Comparison of ENCODE assay signal across 26 cellular contexts in the genomic region with DNA sequence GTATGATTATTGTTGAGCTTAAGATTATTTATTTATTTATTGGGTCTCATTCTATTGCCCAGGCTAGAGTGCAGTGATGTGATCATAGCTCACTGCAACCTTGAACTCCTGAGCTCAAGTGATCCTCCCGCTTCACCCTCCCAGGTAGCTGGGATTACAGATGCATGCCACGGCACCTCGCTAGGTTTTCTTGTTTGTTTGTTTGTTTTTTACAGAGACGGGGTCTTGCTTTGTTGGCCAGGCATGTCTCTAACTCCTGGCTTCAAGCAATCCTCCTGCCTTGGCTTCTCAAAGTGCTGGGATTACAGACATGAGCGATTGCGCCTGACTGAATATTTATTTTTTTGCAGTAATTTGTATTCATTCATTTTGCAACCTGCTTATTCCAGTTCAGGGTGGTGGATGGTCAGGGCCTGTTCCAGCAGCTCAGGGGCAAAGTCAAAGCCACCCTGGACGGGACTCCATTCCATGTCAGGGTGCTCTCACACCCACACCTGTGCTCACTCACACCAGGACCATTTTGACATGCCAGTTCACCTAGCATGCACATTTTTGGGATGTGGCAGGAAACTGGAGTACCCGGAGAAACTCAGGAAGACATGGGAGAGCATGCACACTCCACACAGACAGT. TPM values are rescaled to one million over a fixed set of nuclear protein-coding genes. Genes with fewer than 3 reads are reported as not detected.
A peak's percentile ranks its signal among the peaks of the same experiment; 100 is the strongest.
DNase-seq lines count a peak whose midpoint lies in the region; ATAC-seq, FAIRE-seq and TF ChIP-seq lines count a peak whose summit lies in the region.
"Had no signal": no experiment of that assay in that cellular context is flagged by ENCODE, and none has a peak within 500 bp of the region (broad histone marks: within the 10 kb centered on the region; RNA-seq: fewer than 3 reads in every experiment).

No MANE protein-coding gene starts in this region.

- H3K4ac ChIP-seq in IMR-90 (ENCODE audit: low read depth, low read length) = no peak overlapping the region
- H3K4ac ChIP-seq in H1 (replicated peaks; ENCODE audit: insufficient read length, low read depth, low read length) = no peak overlapping the region
- H3K4ac ChIP-seq in trophoblast cell (ENCODE audit: low read depth, low read length) = no peak overlapping the region

- TF ChIP-seq RAD21 in IMR-90 (IDR thresholded peaks at IDR 0.05; ENCODE audit: low read length) (no peak), H1 (IDR thresholded peaks at IDR 0.05 in 1 of 2, conservative IDR thresholded peaks at IDR 0.05 in 1 of 2; ENCODE audit: low read depth in 2 of 2, low read length in 2 of 2) (no peak), liver (IDR thresholded peaks at IDR 0.05) (no peak)

- ATAC-seq in IMR-90 (ENCODE audit: low read depth) = no peak
- ATAC-seq: A549, GM12878 had no signal

- H2AK5ac ChIP-seq in IMR-90 (ENCODE audit: low read depth, low read length) (no peak overlapping the region), H1 (ENCODE audit: low read depth, low read length) (no peak overlapping the region), trophoblast cell (ENCODE audit: low read length) (no peak overlapping the region)

- no peak for FAIRE-seq in H1 (lab: Jason Lieb, UNC)
- FAIRE-seq: A549, D721Med, GM12878, GM19239 had no signal

- intact Hi-C loops in IMR-90 (cut with micrococcal nuclease) = no loop called here

- in situ Hi-C loops in IMR-90 (cut with MboI; ENCODE audit: low sequenced_read_pairs) = no loop called here

- H2BK15ac ChIP-seq in IMR-90 (ENCODE audit: low read depth, low read length) = no peak overlapping the region
- 0 out of 2 replicates have a peak overlapping the region, but pooled peaks have one; percentile 19 for H2BK15ac ChIP-seq in H1 (ENCODE audit: low read length)

- TF ChIP-seq POLR2A in IMR-90 (IDR thresholded peaks at IDR 0.05; ENCODE audit: low read depth, low read length) (no peak), H1 (IDR thresholded peaks at IDR 0.05; ENCODE audit: control extremely low read depth in 1 of 2, low read depth in 2 of 2, low read length in 2 of 2) (no peak)

- H3K56ac ChIP-seq in IMR-90 (ENCODE audit: extremely low read depth, insufficient read depth, low read length) (no peak overlapping the region), H1 (replicated peaks; ENCODE audit: insufficient read length, low read depth, low read length) (no peak overlapping the region)

- H4K20me1 ChIP-seq in IMR-90 (ENCODE audit: insufficient read depth, low read length) (no peaks in the 10 kb centered on the region), H1 (replicated peaks in 1 of 2; ENCODE audit: control insufficient read depth in 1 of 2, insufficient read depth in 2 of 2, low read length in 2 of 2) (no peaks in the 10 kb centered on the region)
- H4K20me1 ChIP-seq: BLaER1 treated with 17β-estradiol and CSF1 and Interleukin-3, amounts not matched to agents 10 nM and 100 nM had no signal

- no peaks in the 10 kb centered on the region for H3K36me3 ChIP-seq in IMR-90 (ENCODE audit: control insufficient read depth, insufficient read depth, low read length)
- H3K36me3 ChIP-seq in H1 (ENCODE audit: control insufficient read depth in 2 of 4, insufficient read depth in 4 of 4, low read length in 3 of 4) = no peaks in the 10 kb centered on the region
- no peaks in the 10 kb centered on the region for H3K36me3 ChIP-seq in liver (ENCODE audit: control insufficient read depth in 4 of 4, insufficient read depth in 3 of 4, low read depth in 1 of 4, low read length in 3 of 4)
- H3K36me3 ChIP-seq in trophoblast cell (ENCODE audit: control insufficient read depth in 1 of 2, insufficient read depth in 2 of 2, low read length in 2 of 2) = no peaks in the 10 kb centered on the region
- H3K36me3 ChIP-seq: BE2C; BLaER1 treated with 17β-estradiol and CSF1 and Interleukin-3, amounts not matched to agents 10 nM and 100 nM; HAP-1 had no signal

- 0 out of 2 replicates have a peak, but pooled peaks cover 2% of the 10 kb centered on the region for H3K9me1 ChIP-seq in IMR-90 (ENCODE audit: insufficient read depth, low read length)

- peak overlapping the region; percentile 23 for H2AFZ ChIP-seq in IMR-90 (replicated peaks; ENCODE audit: low read length, poor library complexity)
- H2AFZ ChIP-seq in H1 (ENCODE audit: low read length) = no peak overlapping the region
- no peak overlapping the region for H2AFZ ChIP-seq in trophoblast cell (ENCODE audit: insufficient read depth, low read length, poor library complexity)
- H2AFZ ChIP-seq: GM23248 had no signal

- no peak overlapping the region for H4K12ac ChIP-seq in trophoblast cell (ENCODE audit: low read depth, low read length)

- TF ChIP-seq CTCF in IMR-90 (conservative IDR thresholded peaks at IDR 0.05; ENCODE audit: low read depth, low read length) (no peak), H1 (IDR thresholded peaks at IDR 0.05; ENCODE audit: control extremely low read depth in 1 of 3, insufficient read depth in 1 of 3, low read depth in 1 of 3, low read length in 3 of 3) (no peak), liver (IDR thresholded peaks at IDR 0.05; ENCODE audit: low read depth, low read length, missing input control) (no peak)

- no peak overlapping the region for H2BK20ac ChIP-seq in IMR-90 (ENCODE audit: low read depth, low read length)
- H2BK20ac ChIP-seq in H1 (ENCODE audit: low read length) = no peak overlapping the region

- no peaks in the 10 kb centered on the region for H3K79me2 ChIP-seq in H1 (ENCODE audit: control insufficient read depth in 1 of 2, insufficient read depth in 2 of 2, low read length in 2 of 2)
- H3K79me2 ChIP-seq in trophoblast cell (ENCODE audit: control insufficient read depth, insufficient read depth, low read length, poor library complexity) = no peaks in the 10 kb centered on the region

- H3K9ac ChIP-seq in IMR-90 (ENCODE audit: low read depth, low read length) (no peak overlapping the region), H1 (replicated peaks in 1 of 4; ENCODE audit: extremely low read depth in 1 of 4, low read depth in 3 of 4, low read length in 3 of 4) (no peak overlapping the region), liver (ENCODE audit: low read depth in 1 of 2, low read length in 2 of 2) (no peak overlapping the region), trophoblast cell (ENCODE audit: low read length) (peak overlapping the region; percentile 59)
- H3K9ac ChIP-seq: BLaER1 treated with 17β-estradiol and CSF1 and Interleukin-3, amounts not matched to agents 10 nM and 100 nM; GM23248 had no signal

- WGBS in IMR-90 (ENCODE audit: extremely low coverage in 2 of 2, insufficient read length in 1 of 2), 2 experiments = 60% methylated on average over 1 of the region's 8 CpGs; no CpG with 5 or more reads in 1 of the 2 experiments
- WGBS in H1 (ENCODE audit: extremely low coverage in 1 of 2, insufficient coverage in 1 of 2, insufficient read length in 1 of 2, insufficient replicate concordance in 2 of 2, low coverage in 1 of 2, low lambda C conversion rate in 2 of 2, missing lambda C conversion rate in 1 of 2), 2 experiments = 91% methylated on average over 8 of the region's 8 CpGs; no CpG with 5 or more reads in 1 of the 2 experiments
- WGBS in liver = 63% methylated on average over 8 of the region's 8 CpGs
- no CpG with 5 or more reads among the region's 8 CpGs for WGBS in trophoblast cell (ENCODE audit: extremely low coverage, insufficient coverage, insufficient read length)

- H3K27ac ChIP-seq in IMR-90 (ENCODE audit: insufficient read depth, low read length) = no peak overlapping the region
- H3K27ac ChIP-seq in H1 (ENCODE audit: low read depth, low read length) = no peak overlapping the region
- H3K27ac ChIP-seq in liver (ENCODE audit: low read depth in 1 of 2, low read length in 2 of 2) = no peak overlapping the region
- no peak overlapping the region for H3K27ac ChIP-seq in trophoblast cell (ENCODE audit: low read depth, low read length)
- H3K27ac ChIP-seq in substantia nigra (ENCODE audit: low read depth, low read length, poor library complexity, severe bottlenecking) = no peak overlapping the region
- H3K27ac ChIP-seq: A549; BLaER1 treated with 17β-estradiol and CSF1 and Interleukin-3, amounts not matched to agents 10 nM and 100 nM; GM23248 had no signal

- H4K5ac ChIP-seq in IMR-90 (ENCODE audit: low read depth, low read length) (no peak overlapping the region), H1 (ENCODE audit: insufficient read length, low read depth, low read length) (no peak overlapping the region)

- H2BK120ac ChIP-seq in IMR-90 (ENCODE audit: low read depth, low read length) = no peak overlapping the region
- H2BK120ac ChIP-seq in H1 (replicated peaks; ENCODE audit: low read depth, low read length) = no peak overlapping the region
- H2BK120ac ChIP-seq in trophoblast cell (ENCODE audit: insufficient read depth, low read length, poor library complexity) = no peak overlapping the region

- H2BK12ac ChIP-seq in H1 (ENCODE audit: low read depth, low read length) = no peak overlapping the region
- no peak overlapping the region for H2BK12ac ChIP-seq in trophoblast cell (ENCODE audit: low read length)

- no peak overlapping the region for H2AK9ac ChIP-seq in IMR-90 (replicated peaks; ENCODE audit: low read depth, low read length, poor library complexity)

- H3K23ac ChIP-seq in IMR-90 (ENCODE audit: low read depth, low read length) (no peak overlapping the region), H1 (ENCODE audit: insufficient read length) (no peak overlapping the region), trophoblast cell (ENCODE audit: low read length) (no peak overlapping the region)

- no peak for TF ChIP-seq EP300 in H1 (IDR thresholded peaks at IDR 0.05; ENCODE audit: borderline replicate concordance in 1 of 2, low read depth in 2 of 2, low read length in 2 of 2)

- H3K4me3 ChIP-seq in IMR-90 (ENCODE audit: insufficient read depth, low read depth, low read length) (no peak overlapping the region), H1 (ENCODE audit: extremely low read depth in 1 of 4, insufficient read depth in 2 of 4, low read depth in 3 of 4, low read length in 4 of 4) (no peak overlapping the region), liver (ENCODE audit: low read depth in 1 of 3, low read length in 3 of 3) (no peak overlapping the region), trophoblast cell (ENCODE audit: low read depth, low read length) (no peak overlapping the region)
- H3K4me3 ChIP-seq: A549; BLaER1 treated with 17β-estradiol and CSF1 and Interleukin-3, amounts not matched to agents 10 nM and 100 nM; GM12878; GM23248; HAP-1 had no signal

- POLR2A ChIA-PET in IMR-90 (lab: Charles Lee; ENCODE audit: unreplicated experiment) (no interaction called here), H1 (lab: Charles Lee; ENCODE audit: partially characterized antibody) (interaction anchor here (1.0 kb wide), 1 partner anchor 29 kb away, joined by 3 read pairs; the partner anchor contains the start of gene RASAL2)

- no peaks in the 10 kb centered on the region for H3K23me2 ChIP-seq in H1 (ENCODE audit: low read depth, low read length)

- H3K4me1 ChIP-seq in IMR-90 (ENCODE audit: control insufficient read depth, insufficient read depth, low read length) = peaks cover 6% of the 10 kb centered on the region
- peaks cover 2 to 16% (median 8%) of the 10 kb centered on the region in 4 experiments; a peak in 6 of 7 replicates for H3K4me1 ChIP-seq in H1 (replicated peaks in 1 of 4; ENCODE audit: control insufficient read depth in 3 of 4, insufficient read depth in 4 of 4, low read length in 3 of 4)
- H3K4me1 ChIP-seq in liver (ENCODE audit: control insufficient read depth in 4 of 4, insufficient read depth in 4 of 4, low read length in 3 of 4) = peaks cover 0 to 7% (median 2%) of the 10 kb centered on the region in 4 donors
- peaks cover 7% of the 10 kb centered on the region in 2 experiments for H3K4me1 ChIP-seq in trophoblast cell (ENCODE audit: control insufficient read depth in 1 of 2, insufficient read depth in 2 of 2, low read length in 2 of 2)
- H3K4me1 ChIP-seq: BE2C had no signal

- no peak for DNase-seq in IMR-90
- no peak for DNase-seq in H1 (ENCODE audit: low read depth in 1 of 2, low spot score in 2 of 2)
- DNase-seq in trophoblast cell = no peak
- no peak for DNase-seq in NCI-H345 treated with DMSO at 0.1 percent for 48 hours (lab: John Stamatoyannopoulos, UW; ENCODE audit: unreplicated experiment)
- DNase-seq in NCI-H524 treated with DMSO at 0.1 percent for 48 hours (lab: John Stamatoyannopoulos, UW) = no peak
- DNase-seq in NCI-H2227 (lab: John Stamatoyannopoulos, UW; ENCODE audit: unreplicated experiment) = no peak
- DNase-seq in substantia nigra (lab: John Stamatoyannopoulos, UW) = no peak
- DNase-seq: 8988T; ACHN; AML-193; BE2C; CD4-positive, alpha-beta T cell; CD8-positive, alpha-beta memory T cell; DMS 273 treated with DMSO at 0.1 percent for 48 hours; DMS79; EL; GDM1; GM23248; HFFc6 had no signal

- no TSS peak for BruUV-seq in IMR-90 (replicated peaks; lab: Mats Ljungman, UMichigan)

- no peak overlapping the region for H3K18ac ChIP-seq in IMR-90 (ENCODE audit: low read depth, low read length)
- H3K18ac ChIP-seq in H1 (ENCODE audit: extremely low read depth, low read length) = no peak overlapping the region
- no peak overlapping the region for H3K18ac ChIP-seq in trophoblast cell (ENCODE audit: low read length)

- H3K14ac ChIP-seq in IMR-90 (replicated peaks; ENCODE audit: low read depth, low read length) = no peak overlapping the region
- no peak overlapping the region for H3K14ac ChIP-seq in H1 (ENCODE audit: insufficient read length)
- H3K14ac ChIP-seq in trophoblast cell (ENCODE audit: low read length) = no peak overlapping the region

- H3K4me2 ChIP-seq in IMR-90 (ENCODE audit: low read depth, low read length) = no peak overlapping the region
- H3K4me2 ChIP-seq in H1 (ENCODE audit: insufficient read depth in 1 of 2, low read depth in 2 of 2, low read length in 2 of 2) = no peak overlapping the region
- no peak overlapping the region for H3K4me2 ChIP-seq in trophoblast cell (ENCODE audit: low read length)
- H3K4me2 ChIP-seq: A549 had no signal

- H3K27me3 ChIP-seq in IMR-90 (ENCODE audit: control insufficient read depth, insufficient read depth, low read length) = no peaks in the 10 kb centered on the region
- no peaks in the 10 kb centered on the region for H3K27me3 ChIP-seq in H1 (replicated peaks in 1 of 4; ENCODE audit: control insufficient read depth in 3 of 4, extremely low read depth in 1 of 4, insufficient read depth in 3 of 4, low read length in 3 of 4)
- H3K27me3 ChIP-seq in liver (ENCODE audit: control insufficient read depth in 4 of 4, insufficient read depth in 4 of 4, low read length in 3 of 4) = no peaks in the 10 kb centered on the region
- no peaks in the 10 kb centered on the region for H3K27me3 ChIP-seq in trophoblast cell (ENCODE audit: insufficient read depth, low read length)
- H3K27me3 ChIP-seq: BE2C; BLaER1 treated with 17β-estradiol and CSF1 and Interleukin-3, amounts not matched to agents 10 nM and 100 nM had no signal

- H3K79me1 ChIP-seq in IMR-90 (ENCODE audit: low read depth in 1 of 2, low read length in 2 of 2) (no peaks in the 10 kb centered on the region), H1 (ENCODE audit: low read depth, low read length) (no peaks in the 10 kb centered on the region), trophoblast cell (ENCODE audit: low read length) (peaks cover 5% of the 10 kb centered on the region)

- CTCF ChIA-PET in IMR-90 (lab: Yijun Ruan, JAX) (no interaction called here), H1 (lab: Charles Lee; ENCODE audit: partially characterized antibody) (interaction anchor here (1.2 to 1.9 kb wide), 2 partner anchors 33 to 222 kb away, joined by 3 to 6 read pairs; no protein-coding TSS in a partner anchor)

- H4K8ac ChIP-seq in IMR-90 (ENCODE audit: low read depth in 2 of 2, low read length in 2 of 2) (no peak overlapping the region), H1 (ENCODE audit: extremely low read depth, insufficient read depth, low read length) (no peak overlapping the region), trophoblast cell (ENCODE audit: low read depth, low read length) (no peak overlapping the region)

- dilution Hi-C loops in IMR-90 (cut with HindIII; ENCODE audit: low sequenced_read_pairs, unreplicated experiment) = no loop called here

- H4K91ac ChIP-seq in IMR-90 (ENCODE audit: insufficient read depth, low read depth, low read length) (no peak overlapping the region), H1 (replicated peaks; ENCODE audit: insufficient read length, low read length) (peak overlapping the region; percentile 25), trophoblast cell (ENCODE audit: low read depth, low read length) (no peak overlapping the region)

- H2BK5ac ChIP-seq in IMR-90 (ENCODE audit: low read depth, low read length, poor library complexity, severe bottlenecking) (no peak overlapping the region), H1 (ENCODE audit: low read depth, low read length) (no peak overlapping the region), trophoblast cell (ENCODE audit: low read depth, low read length, poor library complexity) (no peak overlapping the region)

- H3K9me3 ChIP-seq in IMR-90 (ENCODE audit: control insufficient read depth, insufficient read depth, low read length) (no peaks in the 10 kb centered on the region), H1 (ENCODE audit: insufficient read depth in 2 of 2, low read depth in 1 of 2, low read length in 1 of 2) (no peaks in the 10 kb centered on the region), liver (ENCODE audit: control insufficient read depth in 4 of 4, low read length in 3 of 4) (no peaks in the 10 kb centered on the region), trophoblast cell (ENCODE audit: insufficient read depth, low read depth, low read length) (no peaks in the 10 kb centered on the region)
- H3K9me3 ChIP-seq: A549; BE2C; BLaER1 treated with 17β-estradiol and CSF1 and Interleukin-3, amounts not matched to agents 10 nM and 100 nM; HAP-1 had no signal

RNA-seq across cellular contexts. Expression of gene RASAL2, which starts 29.6 kb away (rescaled TPM):
- total RNA-seq in IMR-90 (2012; rRNA removed) (19.2 and 20.6 TPM in 2 replicates), liver (1 to 10 TPM; 6.0 to 8.1 TPM)
- polyA plus RNA-seq in IMR-90 (2012; rRNA removed) (12.9 and 13.1 TPM in 2 replicates), H1 (2011; rRNA removed) (15.9 and 18.3 TPM in 2 replicates), liver (1 to 10 TPM; 1.8 to 2.2 TPM)
- 5.1 TPM in 2 replicates for polyA plus RNA-seq in IMR-90 (2012; cell fraction: cytosol; rRNA removed)
- polyA plus RNA-seq in IMR-90 (2012; cell fraction: nucleus; rRNA removed; ENCODE audit: low replicate concordance) = 26.8 and 71.5 TPM in 2 replicates
- 31.2 and 32.5 TPM in 2 replicates for total RNA-seq in H1 (2021; fragmentation: NEBNext Ultra II Directional; extraction: Animal tissue kit (Norgen Biotek cat#: 25700))
- polyA plus RNA-seq in H1 (2011; cell fraction: cytosol; rRNA removed) = 22.8 TPM
- polyA plus RNA-seq in H1 (2011; cell fraction: nucleus; rRNA removed) = 49.7 TPM
- 11.0 to 15.3 TPM (median 14.4 TPM) in 4 replicates for polyA plus RNA-seq in H1 (2012, experiment 1 of 2)
- 0.58 TPM for polyA plus RNA-seq in H1 (2012, experiment 2 of 2)
- 18.8 TPM for polyA plus RNA-seq in H1 (2013, experiment 1 of 2)
- polyA plus RNA-seq in H1 (2013, experiment 2 of 2) = 16.6 TPM
- 85.6 and 86.2 TPM in 2 replicates for polyA minus RNA-seq in H1 (2011; rRNA and poly(A)+ RNA removed)
- polyA minus RNA-seq in H1 (2011; cell fraction: cytosol; rRNA and poly(A)+ RNA removed) = 36.5 TPM
- polyA minus RNA-seq in H1 (2011; cell fraction: nucleus; rRNA and poly(A)+ RNA removed) = 128 TPM
- 75.5 and 79.8 TPM in 2 replicates for polyA plus RNA-seq in trophoblast cell (2013)
- polyA plus RNA-seq: CD8-positive, alpha-beta memory T cell had no signal
